8 cellular contexts compared by ENCODE assay signal in the genomic region with DNA sequence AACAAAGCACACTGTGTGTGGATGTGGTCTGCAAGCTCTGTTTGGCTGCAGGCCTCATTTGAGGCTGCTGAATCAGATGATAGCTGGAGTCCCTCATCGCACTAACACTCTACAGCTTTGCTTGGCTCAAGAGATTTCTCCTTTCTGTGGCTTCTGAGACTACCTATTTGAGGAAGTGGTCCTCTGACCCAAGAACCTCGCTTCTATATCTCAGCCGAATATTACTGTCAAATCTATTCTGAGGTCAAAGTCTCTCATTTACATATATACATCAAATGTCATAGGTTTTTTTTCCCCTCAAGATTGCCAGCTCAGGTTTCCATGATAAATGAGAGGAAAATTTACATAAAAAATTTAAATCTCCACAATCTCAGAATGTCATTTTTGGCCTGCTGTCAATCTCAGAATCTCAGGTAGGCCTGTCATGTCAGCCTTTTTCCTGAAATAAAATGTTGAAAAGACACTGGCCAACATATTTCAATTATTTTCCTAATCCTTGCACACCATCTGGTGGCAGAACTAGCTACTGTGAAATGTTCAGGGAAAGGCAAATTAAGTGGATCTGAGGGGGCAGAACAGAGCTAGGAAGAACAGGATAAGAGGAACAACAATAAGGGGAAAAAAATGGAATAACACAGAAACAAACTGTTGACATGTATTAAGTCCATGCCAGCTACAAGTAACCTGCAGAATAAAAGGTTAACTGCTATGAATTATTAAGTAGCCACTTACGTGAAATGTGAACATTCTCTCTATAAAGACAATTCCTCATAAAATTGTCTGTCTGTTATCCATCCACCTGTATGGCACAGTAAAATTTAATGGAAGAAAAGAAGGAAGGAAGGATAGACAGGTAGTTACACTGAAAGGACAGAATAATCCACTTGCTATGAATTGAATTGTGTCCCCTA. TPM values are rescaled to one million over a fixed set of nuclear protein-coding genes. Genes with fewer than 3 reads are reported as not detected.
DNase-seq lines count a peak whose midpoint lies in the region; ATAC-seq, FAIRE-seq and TF ChIP-seq lines count a peak whose summit lies in the region.

No MANE protein-coding gene starts in this region.

- CTCF ChIA-PET in MCF 10A (lab: Yijun Ruan, JAX): interaction anchor here (0.6 to 4.9 kb wide), 51 partner anchors 10 to 882 kb away, joined by 3 to 54 read pairs (median 4); a partner anchor contains a TSS
- CTCF ChIA-PET in HepG2 (lab: Yijun Ruan, JAX; ENCODE audit: low intra/inter-chr PET ratio, low total read pairs): interaction anchor here (0.8 to 2.0 kb wide), 6 partner anchors 18 to 826 kb away, joined by 3 to 22 read pairs (median 6); no protein-coding TSS in a partner anchor

- no peaks in the 10 kb centered on the region for H3K79me2 ChIP-seq in HepG2 (ENCODE audit: insufficient read depth, low read length)

- H3K27me3 Mint-ChIP-seq in MCF 10A (ENCODE audit: insufficient read depth, unreplicated experiment): no peaks in the 10 kb centered on the region

- H4K20me1 ChIP-seq in HepG2 (ENCODE audit: insufficient read depth, low read length): no peaks in the 10 kb centered on the region

- BruUV-seq in MCF 10A (replicated peaks; lab: Mats Ljungman, UMichigan) (no TSS peak), HepG2 (replicated peaks; lab: Mats Ljungman, UMichigan) (no TSS peak)

- H3K4me3 ChIP-seq in HepG2 (replicated peaks in 1 of 3; ENCODE audit: insufficient read depth in 1 of 3, low read depth in 2 of 3, low read length in 3 of 3): no peak overlapping the region

- peak; percentile 84 for FAIRE-seq in HepG2 (lab: Jason Lieb, UNC)

- DNase-seq in NCI-H2171 treated with DMSO at 0.1 percent for 48 hours (lab: John Stamatoyannopoulos, UW) (peak; percentile 41), MCF 10A (ENCODE audit: unreplicated experiment) (peak; percentile 73), HepG2 (ENCODE audit: low spot score) (peak; percentile 59), NCI-H774 (lab: John Stamatoyannopoulos, UW) (no peak)
- DNase-seq in stimulated activated CD4-positive, alpha-beta T cell treated with anti-CD3 and anti-CD28 coated beads, Interleukin-15, amount 100 ng/mL, for 24 hours: no peak

- 95% methylated on average over 4 of the region's 4 CpGs for WGBS in HepG2 (ENCODE audit: low lambda C conversion rate)

- H3K4me1 ChIP-seq in HepG2 (ENCODE audit: insufficient read depth, low read length): peaks cover 11% of the 10 kb centered on the region; the same call in 1 of the 2 replicates

- H3K36me3 ChIP-seq in HepG2 (replicated peaks in 1 of 2; ENCODE audit: control insufficient read depth in 1 of 2, insufficient read depth in 2 of 2, low read length in 2 of 2): no peaks in the 10 kb centered on the region

- no peak for TF ChIP-seq EP300 in HepG2 (IDR thresholded peaks at IDR 0.05; ENCODE audit: low read depth in 2 of 2, low read length in 2 of 2)
- TF ChIP-seq EP300 in HepG2 (CRISPR knock-in tag; IDR thresholded peaks at IDR 0.05; ENCODE audit: borderline replicate concordance): no peak

- TF ChIP-seq RAD21 in HepG2 (CRISPR knock-in tag; IDR thresholded peaks at IDR 0.05): peak; percentile 75

- intact Hi-C loops in MCF 10A (cut with micrococcal nuclease): loop anchor here (1.0 to 10.0 kb wide), 9 partner anchors 38 to 827 kb away; no protein-coding TSS in a partner anchor
- intact Hi-C loops in HepG2 (cut with micrococcal nuclease; ENCODE audit: unreplicated experiment): loop anchor here (1.0 to 2.0 kb wide), 5 partner anchors 71 to 827 kb away; no protein-coding TSS in a partner anchor

- H3K9me3 Mint-ChIP-seq in MCF 10A (ENCODE audit: unreplicated experiment): peaks cover 4% of the 10 kb centered on the region

- no peak overlapping the region for H2AFZ ChIP-seq in HepG2 (ENCODE audit: low read length)

- H3K4me2 ChIP-seq in HepG2 (ENCODE audit: low read depth, low read length): no peak overlapping the region

- no peak for TF ChIP-seq POLR2A in HepG2 (IDR thresholded peaks at IDR 0.05; ENCODE audit: insufficient read depth in 1 of 2, low read depth in 2 of 2, low read length in 2 of 2)

- H3K36me3 Mint-ChIP-seq in MCF 10A (ENCODE audit: insufficient read depth, unreplicated experiment): no peaks in the 10 kb centered on the region

- peak overlapping the region; percentile 81 for H3K27ac Mint-ChIP-seq in MCF 10A (ENCODE audit: low read depth, unreplicated experiment)

- H3K27ac ChIP-seq in C4-2B (peak overlapping the region; percentile 75), HepG2 (ENCODE audit: extremely low read length, insufficient read depth, low read length) (no peak overlapping the region)

- POLR2A ChIA-PET in MCF 10A (lab: Yijun Ruan, JAX): interaction anchor here (0.7 to 4.2 kb wide), 21 partner anchors 13 to 821 kb away, joined by 3 to 58 read pairs (median 5); a partner anchor contains a TSS
- POLR2A ChIA-PET in HepG2 (lab: Yijun Ruan, JAX): no interaction called here

- peaks cover 30% of the 10 kb centered on the region for H3K4me1 Mint-ChIP-seq in MCF 10A (ENCODE audit: insufficient read depth, unreplicated experiment)

- peak; percentile 97 for ATAC-seq in GM18907 (IDR thresholded peaks at IDR 0.05; ENCODE audit: unreplicated experiment)
- peak; percentile 99 for ATAC-seq in HG03039 (IDR thresholded peaks at IDR 0.05; ENCODE audit: unreplicated experiment)
- peak; percentile 87 for ATAC-seq in HepG2

- H3K4me3 Mint-ChIP-seq in MCF 10A (ENCODE audit: unreplicated experiment): no peak overlapping the region

- in situ Hi-C loops in HepG2 (cut with HindIII; ENCODE audit: extremely low pct_ligation_motif_present, low pct_unique_long_range_greater_than_20kb): loop anchor here (10.0 to 25.0 kb wide), 3 partner anchors 103 to 836 kb away; no protein-coding TSS in a partner anchor

- no peaks in the 10 kb centered on the region for H3K9me3 ChIP-seq in HepG2 (ENCODE audit: low read length)

- TF ChIP-seq CTCF in C4-2B (conservative IDR thresholded peaks at IDR 0.05): peak; percentile 43
- TF ChIP-seq CTCF in MCF 10A (IDR thresholded peaks at IDR 0.05; ENCODE audit: unreplicated experiment): peak; percentile 58
- peak; percentile 77 for TF ChIP-seq CTCF in HepG2 (CRISPR knock-in tag; IDR thresholded peaks at IDR 0.05)

- H3K9ac ChIP-seq in HepG2 (ENCODE audit: insufficient read depth, low read depth, low read length): no peak overlapping the region

- H3K27me3 ChIP-seq in HepG2 (ENCODE audit: control insufficient read depth in 1 of 2, insufficient read depth in 2 of 2, low read length in 2 of 2): no peaks in the 10 kb centered on the region

TF ChIP-seq in HepG2, 621 proteins besides CTCF, POLR2A, EP300 and RAD21 (continues in another document):
- TF ChIP-seq STAG1 (CRISPR knock-in tag; IDR thresholded peaks at IDR 0.05): peak; percentile 92
- 0 out of 2 replicates have a peak, but pooled peaks have one; percentile 29 for TF ChIP-seq MIXL1 (CRISPR knock-in tag; IDR thresholded peaks at IDR 0.05)
- TF ChIP-seq, protein P1, sequence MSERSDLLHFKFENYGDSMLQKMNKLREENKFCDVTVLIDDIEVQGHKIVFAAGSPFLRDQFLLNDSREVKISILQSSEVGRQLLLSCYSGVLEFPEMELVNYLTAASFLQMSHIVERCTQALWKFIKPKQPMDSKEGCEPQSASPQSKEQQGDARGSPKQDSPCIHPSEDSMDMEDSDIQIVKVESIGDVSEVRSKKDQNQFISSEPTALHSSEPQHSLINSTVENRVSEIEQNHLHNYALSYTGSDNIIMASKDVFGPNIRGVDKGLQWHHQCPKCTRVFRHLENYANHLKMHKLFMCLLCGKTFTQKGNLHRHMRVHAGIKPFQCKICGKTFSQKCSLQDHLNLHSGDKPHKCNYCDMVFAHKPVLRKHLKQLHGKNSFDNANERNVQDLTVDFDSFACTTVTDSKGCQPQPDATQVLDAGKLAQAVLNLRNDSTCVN (CRISPR knock-in tag; IDR thresholded peaks at IDR 0.05; ENCODE audit: borderline replicate concordance): no peak
- no peak for TF ChIP-seq ZNF547 (CRISPR knock-in tag; IDR thresholded peaks at IDR 0.05)
- TF ChIP-seq ZNF605 (CRISPR knock-in tag; IDR thresholded peaks at IDR 0.05): no peak
- TF ChIP-seq ZNF713 (CRISPR knock-in tag; IDR thresholded peaks at IDR 0.05): no peak
- no peak for TF ChIP-seq ZNF850 (CRISPR knock-in tag; conservative IDR thresholded peaks at IDR 0.05)
- no peak for TF ChIP-seq PLRG1 (conservative IDR thresholded peaks at IDR 0.05)
- TF ChIP-seq HES4 (CRISPR knock-in tag; IDR thresholded peaks at IDR 0.05; ENCODE audit: borderline replicate concordance): no peak
- no peak for TF ChIP-seq HMGA1 (CRISPR knock-in tag; conservative IDR thresholded peaks at IDR 0.05)
- TF ChIP-seq FOXA3 (CRISPR knock-in tag; IDR thresholded peaks at IDR 0.05): no peak
- TF ChIP-seq ZNF263 (CRISPR knock-in tag; IDR thresholded peaks at IDR 0.05): no peak
- no peak for TF ChIP-seq MXD4 (CRISPR knock-in tag; IDR thresholded peaks at IDR 0.05)
- TF ChIP-seq NFKB2 (CRISPR knock-in tag; IDR thresholded peaks at IDR 0.05; ENCODE audit: borderline replicate concordance): no peak

RNA-seq across cellular contexts. Expression of a gene that starts 39.3 kb away (rescaled TPM):
- total RNA-seq in MCF 10A (2022) (56.9 and 57.7 TPM in 2 replicates), HepG2 (2016; rRNA removed; fragmentation: Illumina TruSeq; extraction: Trizol) (16.3 and 26.3 TPM in 2 replicates)
- total RNA-seq in HepG2 (2016; cell fraction: cytosol; rRNA removed; fragmentation: Illumina TruSeq; extraction: Trizol; ENCODE audit: low read depth): 6.3 and 6.8 TPM in 2 replicates
- total RNA-seq in HepG2 (2016; cell fraction: insoluble cytoplasmic fraction; rRNA removed; fragmentation: Illumina TruSeq; extraction: Trizol): 16.9 and 26.4 TPM in 2 replicates
- total RNA-seq in HepG2 (2016; cell fraction: membrane; rRNA removed; fragmentation: Illumina TruSeq; extraction: Trizol): 10.6 and 12.4 TPM in 2 replicates
- 10.5 and 13.1 TPM in 2 replicates for total RNA-seq in HepG2 (2016; cell fraction: nucleus; rRNA removed; fragmentation: Illumina TruSeq; extraction: Trizol)
- polyA plus RNA-seq in HepG2 (2011; rRNA removed): 2.9 and 3.0 TPM in 2 replicates
- 2.0 and 2.4 TPM in 2 replicates for polyA plus RNA-seq in HepG2 (2011; cell fraction: cytosol; rRNA removed)
- 1.2 TPM in 2 replicates for polyA plus RNA-seq in HepG2 (2011; cell fraction: nucleus; rRNA removed)
- 2.1 and 3.0 TPM in 2 replicates for polyA plus RNA-seq in HepG2 (2012)
- polyA plus RNA-seq in HepG2 (2016; cell fraction: cytosol; fragmentation: Illumina TruSeq; extraction: Trizol; ENCODE audit: low read depth): 1.8 and 2.4 TPM in 2 replicates
- 17.8 and 18.6 TPM in 2 replicates for polyA plus RNA-seq in HepG2 (2016; cell fraction: insoluble cytoplasmic fraction; fragmentation: Illumina TruSeq; extraction: Trizol; ENCODE audit: low read depth)
- polyA plus RNA-seq in HepG2 (2016; cell fraction: membrane; fragmentation: Illumina TruSeq; extraction: Trizol; ENCODE audit: low read depth): 4.3 and 5.4 TPM in 2 replicates
- 8.0 and 11.0 TPM in 2 replicates for polyA plus RNA-seq in HepG2 (2016; cell fraction: nucleus; fragmentation: Illumina TruSeq; extraction: Trizol; ENCODE audit: insufficient read depth, low read depth)
- 3.3 and 6.3 TPM in 2 replicates for polyA minus RNA-seq in HepG2 (2011; rRNA and poly(A)+ RNA removed; ENCODE audit: low replicate concordance)
- polyA minus RNA-seq in HepG2 (2011; cell fraction: cytosol; rRNA and poly(A)+ RNA removed): 3.7 and 4.2 TPM in 2 replicates
- polyA minus RNA-seq in HepG2 (2011; cell fraction: nucleus; rRNA and poly(A)+ RNA removed): 3.2 and 8.6 TPM in 2 replicates

Comparison
In these comparisons a context has a peak if more than half of its experiments do, and no peak if none do; other contexts are left out.
1. DNase-seq: peak in NCI-H2171 treated with DMSO at 0.1 percent for 48 hours (single experiment), MCF 10A (single experiment) and HepG2 (single experiment); none in NCI-H774 (single experiment) and stimulated activated CD4-positive, alpha-beta T cell treated with anti-CD3 and anti-CD28 coated beads, Interleukin-15, amount 100 ng/mL, for 24 hours (single experiment).
2. Peak in every context shown above with its lines, with median percentiles within 50 percentile points of each other: CTCF ChIP-seq and ATAC-seq.